8 cellular contexts compared by ENCODE assay signal in genomic region chr10:43323245-43323644, GRCh38. TPM values are rescaled to one million over a fixed set of nuclear protein-coding genes. Genes with fewer than 3 reads are reported as not detected.
DNase-seq lines count a peak whose midpoint lies in the region; ATAC-seq and TF ChIP-seq lines count a peak whose summit lies in the region.
"Had no signal": no experiment of that assay in that cellular context is flagged by ENCODE, and none has a peak within 500 bp of the region (broad histone marks: within the 10 kb centered on the region; RNA-seq: fewer than 3 reads in every experiment).

No MANE protein-coding gene starts in this region.

- no peaks in the 10 kb centered on the region for H3K36me3 ChIP-seq in HCT116 (ENCODE audit: control insufficient read depth in 1 of 2, insufficient read depth in 2 of 2, low read length in 2 of 2)
- H3K36me3 ChIP-seq in ascending aorta = no peaks in the 10 kb centered on the region
- H3K36me3 ChIP-seq in iPS-18a (ENCODE audit: control insufficient read depth, low read depth, low read length) = no peaks in the 10 kb centered on the region
- no peaks in the 10 kb centered on the region for H3K36me3 ChIP-seq in sigmoid colon
- H3K36me3 ChIP-seq in uterus = no peaks in the 10 kb centered on the region

- POLR2A ChIA-PET in HCT116 (lab: Charles Lee) = no interaction called here

- intact Hi-C loops in HCT116 (cut with micrococcal nuclease) (no loop called here), ascending aorta (cut with DNase I) (no loop called here), sigmoid colon (cut with DNase I) (no loop called here), uterus (cut with DNase I; ENCODE audit: low total_unique reads) (no loop called here)

- no peak overlapping the region for H3K27ac ChIP-seq in HCT116 (ENCODE audit: low read depth, low read length)
- no peak overlapping the region for H3K27ac ChIP-seq in ascending aorta
- no peak overlapping the region for H3K27ac ChIP-seq in iPS-18a (ENCODE audit: low read length)
- peak overlapping the region in 1 of 4 donors; percentile 31 for H3K27ac ChIP-seq in sigmoid colon
- peak overlapping the region in 1 of 2 donors; percentile 21 for H3K27ac ChIP-seq in uterus
- H3K27ac ChIP-seq: SK-N-MC had no signal

- no peak for TF ChIP-seq CTCF in HCT116 (IDR thresholded peaks at IDR 0.05 in 2 of 3, conservative IDR thresholded peaks at IDR 0.05 in 1 of 3; ENCODE audit: borderline replicate concordance in 1 of 3, insufficient read depth in 1 of 3, low read depth in 2 of 3, low read length in 2 of 3)
- TF ChIP-seq CTCF in ascending aorta (IDR thresholded peaks at IDR 0.05) = no peak
- no peak for TF ChIP-seq CTCF in sigmoid colon (IDR thresholded peaks at IDR 0.05)
- TF ChIP-seq CTCF in uterus (IDR thresholded peaks at IDR 0.05) = no peak

- no peaks in the 10 kb centered on the region for H3K79me2 ChIP-seq in HCT116 (ENCODE audit: insufficient read depth, low read length)

- H2AFZ ChIP-seq in HCT116 (ENCODE audit: low read depth, low read length, poor library complexity, severe bottlenecking) = peak overlapping the region; percentile 68

- H3K4me3 ChIP-seq in HCT116 (replicated peaks in 1 of 2; ENCODE audit: low read depth in 1 of 2, low read length in 2 of 2) = no peak overlapping the region
- H3K4me3 ChIP-seq in ascending aorta = peak overlapping the region; percentile 43 to 50
- peak overlapping the region; percentile 63 for H3K4me3 ChIP-seq in iPS-18a (ENCODE audit: low read length)
- peak overlapping the region in 3 of 4 donors; percentile 23 to 40 (median 38) for H3K4me3 ChIP-seq in sigmoid colon
- H3K4me3 ChIP-seq in uterus = peak overlapping the region in 1 of 2 donors; percentile 22
- H3K4me3 ChIP-seq: SK-N-MC had no signal

- H3K4me1 ChIP-seq in HCT116 (ENCODE audit: control insufficient read depth in 1 of 2, insufficient read depth in 2 of 2, low read length in 2 of 2) (peaks cover 0 to 8% of the 10 kb centered on the region in 2 experiments; a peak in 2 of 4 replicates), ascending aorta (no peaks in the 10 kb centered on the region), iPS-18a (ENCODE audit: control insufficient read depth, low read depth, low read length) (peaks cover 9% of the 10 kb centered on the region), sigmoid colon (peaks cover 0 to 15% (median 10%) of the 10 kb centered on the region in 4 donors), uterus (no peaks in the 10 kb centered on the region)

- CTCF ChIA-PET in HCT116 (lab: Charles Lee) = no interaction called here

- TF ChIP-seq POLR2A in HCT116 (IDR thresholded peaks at IDR 0.05; ENCODE audit: borderline replicate concordance, extremely low read depth, insufficient read depth, insufficient read length) (no peak), sigmoid colon (IDR thresholded peaks at IDR 0.05) (no peak), uterus (IDR thresholded peaks at IDR 0.05) (no peak)

- in situ Hi-C loops in KBM-7 (cut with MboI; ENCODE audit: low pct_unique_long_range_greater_than_20kb, low sequenced_read_pairs) = no loop called here

- WGBS in sigmoid colon, 2 donors = 79 to 82% methylated on average over 14 of the region's 14 CpGs

- H3K9ac ChIP-seq in HCT116 (ENCODE audit: low read length) (no peak overlapping the region), iPS-18a (ENCODE audit: low read length) (no peak overlapping the region)

- H3K9me3 ChIP-seq in HCT116 (ENCODE audit: control insufficient read depth in 1 of 2, insufficient read depth in 1 of 2, low read depth in 1 of 2, low read length in 2 of 2) (no peaks in the 10 kb centered on the region), ascending aorta (no peaks in the 10 kb centered on the region), iPS-18a (ENCODE audit: control insufficient read depth, low read depth, low read length) (no peaks in the 10 kb centered on the region), sigmoid colon (no peaks in the 10 kb centered on the region), uterus (no peaks in the 10 kb centered on the region)

- no peaks in the 10 kb centered on the region for H3K9me2 ChIP-seq in HCT116 (ENCODE audit: insufficient read depth)

- TF ChIP-seq RAD21 in HCT116 (IDR thresholded peaks at IDR 0.05; ENCODE audit: low read depth) = no peak

- H3K27me3 ChIP-seq in HCT116 (ENCODE audit: insufficient read depth, low read length) (no peaks in the 10 kb centered on the region), ascending aorta (no peaks in the 10 kb centered on the region), iPS-18a (ENCODE audit: control insufficient read depth, insufficient read depth, low read length) (peaks cover 9% of the 10 kb centered on the region), sigmoid colon (no peaks in the 10 kb centered on the region), uterus (no peaks in the 10 kb centered on the region)

- H3K4me2 ChIP-seq in HCT116 (ENCODE audit: low read length) = peak overlapping the region; percentile 50

- TF ChIP-seq EP300 in sigmoid colon (IDR thresholded peaks at IDR 0.05) = no peak

- peak; percentile 20; the same call in 1 of the 2 replicates for ATAC-seq in HCT116

- DNase-seq in HCT116 (ENCODE audit: low read depth, low spot score) (no peak), ascending aorta (ENCODE audit: low spot score in 2 of 2) (no peak), sigmoid colon (no peak), OCI-M1 (lab: John Stamatoyannopoulos, UW) (no peak), KBM-7 (no peak), uterus (no peak)

- H4K20me1 ChIP-seq in HCT116 (ENCODE audit: insufficient read depth) = no peaks in the 10 kb centered on the region

- no TSS peak for BruUV-seq in HCT116 (replicated peaks; lab: Mats Ljungman, UMichigan)

- RAD21 ChIA-PET in HCT116 (lab: Charles Lee; ENCODE audit: low non-redundant PET in 1 of 2, low total read pairs in 2 of 2, uncharacterized antibody in 2 of 2, unreplicated experiment in 2 of 2) = no interaction called here

TF ChIP-seq in HCT116, 20 proteins besides CTCF, POLR2A, EP300 and RAD21 (continues in another document):
- TF ChIP-seq EZH2phosphoT487 (IDR thresholded peaks at IDR 0.05; ENCODE audit: borderline replicate concordance) (no peak), ATF3 (IDR thresholded peaks at IDR 0.05) (no peak), SP1 (IDR thresholded peaks at IDR 0.05; ENCODE audit: low read depth) (no peak), FOSL1 (IDR thresholded peaks at IDR 0.05; ENCODE audit: low read depth) (no peak), ZBTB33 (IDR thresholded peaks at IDR 0.05; ENCODE audit: extremely low read depth, insufficient replicate concordance, low read length) (no peak), CEBPB (IDR thresholded peaks at IDR 0.05; ENCODE audit: low read depth) (no peak), CBX3 (IDR thresholded peaks at IDR 0.05; ENCODE audit: low read depth) (no peak), POLR2AphosphoS5 (IDR thresholded peaks at IDR 0.05; ENCODE audit: low read depth, low read length) (no peak), ZNF274 (IDR thresholded peaks at IDR 0.05; ENCODE audit: low read depth, low read length) (no peak), ZFX (IDR thresholded peaks at IDR 0.05) (no peak), YY1 (IDR thresholded peaks at IDR 0.05; ENCODE audit: extremely low read depth, insufficient replicate concordance, low read depth, low read length) (no peak), JUND (IDR thresholded peaks at IDR 0.05) (no peak), TCF7L2 (IDR thresholded peaks at IDR 0.05; ENCODE audit: borderline replicate concordance, extremely low read depth, insufficient read depth, insufficient read length) (no peak), ELF1 (IDR thresholded peaks at IDR 0.05; ENCODE audit: borderline replicate concordance, low read depth) (no peak)

RNA-seq across cellular contexts. Expression of gene FXYD4, which starts 48.2 kb away (rescaled TPM):
- total RNA-seq in HCT116 (2021; ENCODE audit: unreplicated experiment) (0.71 TPM), ascending aorta (not detected), sigmoid colon (not detected), uterus (not detected)
- polyA plus RNA-seq in HCT116 (2012) = 2.2 and 3.4 TPM in 2 replicates
- not detected for polyA plus RNA-seq in sigmoid colon

RNA-seq across cellular contexts. Expression of gene RASGEF1A, which starts 56.4 kb away (rescaled TPM):
- total RNA-seq in HCT116 (2021; ENCODE audit: unreplicated experiment) (19.3 TPM), ascending aorta (not detected), sigmoid colon (1 to 10 TPM in 1 of 4 donors, under 1 TPM in 3; 0.27 to 2.5 (median 0.34) TPM), uterus (1 to 10 TPM in 2 of 4 donors, under 1 TPM in 1, not detected in 1; under 0.01 to 3.5 (median 2.8) TPM)
- polyA plus RNA-seq in HCT116 (2012) = 22.8 and 27.9 TPM in 2 replicates
- polyA plus RNA-seq in sigmoid colon = 1 to 10 TPM in 1 of 3 donors, under 1 TPM in 2; 0.46 to 1.6 (median 0.60) TPM

Comparison
In these comparisons a context has a peak if more than half of its experiments do, and no peak if none do; other contexts are left out.
1. H3K4me3 ChIP-seq: peak in ascending aorta (2 of 2), iPS-18a (single experiment) and sigmoid colon (3 of 4); none in HCT116 (0 of 2).